ENCODE assay signal across 1 cellular context in genomic region chr5:67215592-67216471, GRCh38.
A peak's percentile ranks its signal among the peaks of the same experiment; 100 is the strongest.
TF ChIP-seq lines count a peak whose summit lies in the region.

No MANE protein-coding gene starts in this region.

TF ChIP-seq in HepG2, 621 proteins besides CTCF, POLR2A, EP300 and RAD21 (continued from another document and continues in another):
- peak; percentile 34; the same call in 1 of the 2 replicates for TF ChIP-seq KDM2A (CRISPR knock-in tag; IDR thresholded peaks at IDR 0.05; ENCODE audit: borderline replicate concordance, low read depth)
- no peak for TF ChIP-seq BCL3 (CRISPR knock-in tag; IDR thresholded peaks at IDR 0.05)
- 0 out of 2 replicates have a peak, but pooled peaks have one; percentile 43 for TF ChIP-seq TMF1 (CRISPR knock-in tag; IDR thresholded peaks at IDR 0.05; ENCODE audit: low read depth)
- TF ChIP-seq, protein P1, sequence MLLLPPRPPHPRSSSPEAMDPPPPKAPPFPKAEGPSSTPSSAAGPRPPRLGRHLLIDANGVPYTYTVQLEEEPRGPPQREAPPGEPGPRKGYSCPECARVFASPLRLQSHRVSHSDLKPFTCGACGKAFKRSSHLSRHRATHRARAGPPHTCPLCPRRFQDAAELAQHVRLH (CRISPR knock-in tag; IDR thresholded peaks at IDR 0.05; ENCODE audit: borderline replicate concordance, low read depth), result no peak
- no peak; the same call in 1 of the 2 replicates for TF ChIP-seq MTA1 (CRISPR knock-in tag; IDR thresholded peaks at IDR 0.05; ENCODE audit: borderline replicate concordance)
- TF ChIP-seq ZSCAN31 (CRISPR knock-in tag; IDR thresholded peaks at IDR 0.05; ENCODE audit: low read depth), result no peak
- peak; percentile 50; the same call in 1 of the 2 replicates for TF ChIP-seq RXRB (CRISPR knock-in tag; IDR thresholded peaks at IDR 0.05; ENCODE audit: borderline replicate concordance)
- TF ChIP-seq MED8 (CRISPR knock-in tag; IDR thresholded peaks at IDR 0.05; ENCODE audit: insufficient replicate concordance), result no peak
- no peak for TF ChIP-seq ATM (IDR thresholded peaks at IDR 0.05; ENCODE audit: borderline replicate concordance)
- TF ChIP-seq ZNF350 (CRISPR knock-in tag; IDR thresholded peaks at IDR 0.05; ENCODE audit: borderline replicate concordance, low read depth), result peak; percentile 30; the same call in 1 of the 2 replicates
- TF ChIP-seq HIVEP1 (CRISPR knock-in tag; IDR thresholded peaks at IDR 0.05), result no peak
- 0 out of 2 replicates have a peak, but pooled peaks have one; percentile 27 for TF ChIP-seq MIXL1 (CRISPR knock-in tag; IDR thresholded peaks at IDR 0.05)
- TF ChIP-seq PREB (CRISPR knock-in tag; IDR thresholded peaks at IDR 0.05), result no peak
- no peak for TF ChIP-seq ZZZ3 (CRISPR knock-in tag; IDR thresholded peaks at IDR 0.05; ENCODE audit: borderline replicate concordance)
- TF ChIP-seq, protein P2, sequence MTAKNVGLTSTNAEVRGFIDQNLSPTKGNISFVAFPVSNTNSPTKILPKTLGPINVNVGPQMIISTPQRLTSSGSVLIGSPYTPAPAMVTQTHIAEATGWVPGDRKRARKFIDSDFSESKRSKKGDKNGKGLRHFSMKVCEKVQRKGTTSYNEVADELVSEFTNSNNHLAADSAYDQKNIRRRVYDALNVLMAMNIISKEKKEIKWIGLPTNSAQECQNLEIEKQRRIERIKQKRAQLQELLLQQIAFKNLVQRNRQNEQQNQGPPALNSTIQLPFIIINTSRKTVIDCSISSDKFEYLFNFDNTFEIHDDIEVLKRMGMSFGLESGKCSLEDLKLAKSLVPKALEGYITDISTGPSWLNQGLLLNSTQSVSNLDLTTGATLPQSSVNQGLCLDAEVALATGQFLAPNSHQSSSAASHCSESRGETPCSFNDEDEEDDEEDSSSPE (CRISPR knock-in tag; IDR thresholded peaks at IDR 0.05), result 0 out of 2 replicates have a peak, but pooled peaks have one; percentile 45
- no peak for TF ChIP-seq NFE2L1 (CRISPR knock-in tag; IDR thresholded peaks at IDR 0.05; ENCODE audit: borderline replicate concordance)
- no peak for TF ChIP-seq NBN (conservative IDR thresholded peaks at IDR 0.05)
- TF ChIP-seq BCL6 (CRISPR knock-in tag; IDR thresholded peaks at IDR 0.05), result no peak
- no peak for TF ChIP-seq ZNF766 (CRISPR knock-in tag; IDR thresholded peaks at IDR 0.05; ENCODE audit: borderline replicate concordance)
- TF ChIP-seq ZNF224 (CRISPR knock-in tag; IDR thresholded peaks at IDR 0.05), result no peak; the same call in 1 of the 2 replicates
- peak; percentile 62; the same call in 1 of the 2 replicates for TF ChIP-seq DMAP1 (CRISPR knock-in tag; IDR thresholded peaks at IDR 0.05)
- TF ChIP-seq ZNF431 (CRISPR knock-in tag; IDR thresholded peaks at IDR 0.05; ENCODE audit: borderline replicate concordance, low read depth), result no peak
- peak; percentile 59 for TF ChIP-seq HDAC1 (CRISPR knock-in tag; IDR thresholded peaks at IDR 0.05)
- no peak for TF ChIP-seq ZNF326 (CRISPR knock-in tag; IDR thresholded peaks at IDR 0.05; ENCODE audit: borderline replicate concordance)
- no peak for TF ChIP-seq SYNCRIP (IDR thresholded peaks at IDR 0.05; ENCODE audit: insufficient read depth, low read depth, low read length)
- TF ChIP-seq SMAD3 (CRISPR knock-in tag; IDR thresholded peaks at IDR 0.05), result peak; percentile 27; the same call in 1 of the 2 replicates
- TF ChIP-seq ZNF75D (CRISPR knock-in tag; IDR thresholded peaks at IDR 0.05; ENCODE audit: borderline replicate concordance), result no peak
- 0 out of 2 replicates have a peak, but pooled peaks have one; percentile 41 for TF ChIP-seq REL (CRISPR knock-in tag; conservative IDR thresholded peaks at IDR 0.05)
- TF ChIP-seq ZNF230 (CRISPR knock-in tag; IDR thresholded peaks at IDR 0.05), result no peak
- no peak for TF ChIP-seq ZNF567 (CRISPR knock-in tag; IDR thresholded peaks at IDR 0.05; ENCODE audit: borderline replicate concordance)
- TF ChIP-seq SAP130 (CRISPR knock-in tag; IDR thresholded peaks at IDR 0.05; ENCODE audit: low read depth), result peak; percentile 58
- TF ChIP-seq ZNF670 (CRISPR knock-in tag; IDR thresholded peaks at IDR 0.05; ENCODE audit: borderline replicate concordance), result no peak; the same call in 1 of the 2 replicates
- no peak for TF ChIP-seq HOXA7 (CRISPR knock-in tag; IDR thresholded peaks at IDR 0.05)
- TF ChIP-seq KAT8 (CRISPR knock-in tag; IDR thresholded peaks at IDR 0.05), result peak; percentile 33; the same call in 1 of the 2 replicates
- TF ChIP-seq EHMT2 (IDR thresholded peaks at IDR 0.05; ENCODE audit: borderline replicate concordance, low read depth, low read length), result no peak
- TF ChIP-seq MED1 (CRISPR knock-in tag; IDR thresholded peaks at IDR 0.05), result peak; percentile 47; the same call in 1 of the 2 replicates
- TF ChIP-seq, protein P3, sequence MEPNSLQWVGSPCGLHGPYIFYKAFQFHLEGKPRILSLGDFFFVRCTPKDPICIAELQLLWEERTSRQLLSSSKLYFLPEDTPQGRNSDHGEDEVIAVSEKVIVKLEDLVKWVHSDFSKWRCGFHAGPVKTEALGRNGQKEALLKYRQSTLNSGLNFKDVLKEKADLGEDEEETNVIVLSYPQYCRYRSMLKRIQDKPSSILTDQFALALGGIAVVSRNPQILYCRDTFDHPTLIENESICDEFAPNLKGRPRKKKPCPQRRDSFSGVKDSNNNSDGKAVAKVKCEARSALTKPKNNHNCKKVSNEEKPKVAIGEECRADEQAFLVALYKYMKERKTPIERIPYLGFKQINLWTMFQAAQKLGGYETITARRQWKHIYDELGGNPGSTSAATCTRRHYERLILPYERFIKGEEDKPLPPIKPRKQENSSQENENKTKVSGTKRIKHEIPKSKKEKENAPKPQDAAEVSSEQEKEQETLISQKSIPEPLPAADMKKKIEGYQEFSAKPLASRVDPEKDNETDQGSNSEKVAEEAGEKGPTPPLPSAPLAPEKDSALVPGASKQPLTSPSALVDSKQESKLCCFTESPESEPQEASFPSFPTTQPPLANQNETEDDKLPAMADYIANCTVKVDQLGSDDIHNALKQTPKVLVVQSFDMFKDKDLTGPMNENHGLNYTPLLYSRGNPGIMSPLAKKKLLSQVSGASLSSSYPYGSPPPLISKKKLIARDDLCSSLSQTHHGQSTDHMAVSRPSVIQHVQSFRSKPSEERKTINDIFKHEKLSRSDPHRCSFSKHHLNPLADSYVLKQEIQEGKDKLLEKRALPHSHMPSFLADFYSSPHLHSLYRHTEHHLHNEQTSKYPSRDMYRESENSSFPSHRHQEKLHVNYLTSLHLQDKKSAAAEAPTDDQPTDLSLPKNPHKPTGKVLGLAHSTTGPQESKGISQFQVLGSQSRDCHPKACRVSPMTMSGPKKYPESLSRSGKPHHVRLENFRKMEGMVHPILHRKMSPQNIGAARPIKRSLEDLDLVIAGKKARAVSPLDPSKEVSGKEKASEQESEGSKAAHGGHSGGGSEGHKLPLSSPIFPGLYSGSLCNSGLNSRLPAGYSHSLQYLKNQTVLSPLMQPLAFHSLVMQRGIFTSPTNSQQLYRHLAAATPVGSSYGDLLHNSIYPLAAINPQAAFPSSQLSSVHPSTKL (CRISPR knock-in tag; IDR thresholded peaks at IDR 0.05), result peak; percentile 77
- TF ChIP-seq, protein P4, sequence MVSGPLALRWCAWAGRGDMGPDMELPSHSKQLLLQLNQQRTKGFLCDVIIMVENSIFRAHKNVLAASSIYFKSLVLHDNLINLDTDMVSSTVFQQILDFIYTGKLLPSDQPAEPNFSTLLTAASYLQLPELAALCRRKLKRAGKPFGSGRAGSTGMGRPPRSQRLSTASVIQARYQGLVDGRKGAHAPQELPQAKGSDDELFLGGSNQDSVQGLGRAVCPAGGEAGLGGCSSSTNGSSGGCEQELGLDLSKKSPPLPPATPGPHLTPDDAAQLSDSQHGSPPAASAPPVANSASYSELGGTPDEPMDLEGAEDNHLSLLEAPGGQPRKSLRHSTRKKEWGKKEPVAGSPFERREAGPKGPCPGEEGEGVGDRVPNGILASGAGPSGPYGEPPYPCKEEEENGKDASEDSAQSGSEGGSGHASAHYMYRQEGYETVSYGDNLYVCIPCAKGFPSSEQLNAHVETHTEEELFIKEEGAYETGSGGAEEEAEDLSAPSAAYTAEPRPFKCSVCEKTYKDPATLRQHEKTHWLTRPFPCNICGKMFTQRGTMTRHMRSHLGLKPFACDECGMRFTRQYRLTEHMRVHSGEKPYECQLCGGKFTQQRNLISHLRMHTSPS (CRISPR knock-in tag; IDR thresholded peaks at IDR 0.05; ENCODE audit: low read depth), result 0 out of 2 replicates have a peak, but pooled peaks have one; percentile 57
- peak; percentile 48; the same call in 1 of the 2 replicates for TF ChIP-seq MYC (CRISPR knock-in tag; IDR thresholded peaks at IDR 0.05; ENCODE audit: borderline replicate concordance)
- no peak for TF ChIP-seq ZBTB14 (CRISPR knock-in tag; IDR thresholded peaks at IDR 0.05)
- TF ChIP-seq, protein P5, sequence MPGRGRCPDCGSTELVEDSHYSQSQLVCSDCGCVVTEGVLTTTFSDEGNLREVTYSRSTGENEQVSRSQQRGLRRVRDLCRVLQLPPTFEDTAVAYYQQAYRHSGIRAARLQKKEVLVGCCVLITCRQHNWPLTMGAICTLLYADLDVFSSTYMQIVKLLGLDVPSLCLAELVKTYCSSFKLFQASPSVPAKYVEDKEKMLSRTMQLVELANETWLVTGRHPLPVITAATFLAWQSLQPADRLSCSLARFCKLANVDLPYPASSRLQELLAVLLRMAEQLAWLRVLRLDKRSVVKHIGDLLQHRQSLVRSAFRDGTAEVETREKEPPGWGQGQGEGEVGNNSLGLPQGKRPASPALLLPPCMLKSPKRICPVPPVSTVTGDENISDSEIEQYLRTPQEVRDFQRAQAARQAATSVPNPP (CRISPR knock-in tag; IDR thresholded peaks at IDR 0.05), result 0 out of 2 replicates have a peak, but pooled peaks have one; percentile 28
- TF ChIP-seq NCOA5 (CRISPR knock-in tag; IDR thresholded peaks at IDR 0.05), result no peak
- TF ChIP-seq MEIS1 (CRISPR knock-in tag; IDR thresholded peaks at IDR 0.05; ENCODE audit: borderline replicate concordance), result peak; percentile 82
- no peak for TF ChIP-seq HOMEZ (CRISPR knock-in tag; IDR thresholded peaks at IDR 0.05; ENCODE audit: low read depth)
- TF ChIP-seq HNF1B (CRISPR knock-in tag; IDR thresholded peaks at IDR 0.05), result no peak
- TF ChIP-seq ZNF383 (CRISPR knock-in tag; IDR thresholded peaks at IDR 0.05; ENCODE audit: borderline replicate concordance), result no peak
- TF ChIP-seq, protein P6, sequence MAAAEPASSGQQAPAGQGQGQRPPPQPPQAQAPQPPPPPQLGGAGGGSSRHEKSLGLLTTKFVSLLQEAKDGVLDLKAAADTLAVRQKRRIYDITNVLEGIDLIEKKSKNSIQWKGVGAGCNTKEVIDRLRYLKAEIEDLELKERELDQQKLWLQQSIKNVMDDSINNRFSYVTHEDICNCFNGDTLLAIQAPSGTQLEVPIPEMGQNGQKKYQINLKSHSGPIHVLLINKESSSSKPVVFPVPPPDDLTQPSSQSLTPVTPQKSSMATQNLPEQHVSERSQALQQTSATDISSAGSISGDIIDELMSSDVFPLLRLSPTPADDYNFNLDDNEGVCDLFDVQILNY (CRISPR knock-in tag; conservative IDR thresholded peaks at IDR 0.05), result no peak
- peak; percentile 55; the same call in 1 of the 2 replicates for TF ChIP-seq AHR (CRISPR knock-in tag; IDR thresholded peaks at IDR 0.05)
